8 cellular contexts compared by ENCODE assay signal in genomic region chr12:69290545-69291277, GRCh38. TPM values are rescaled to one million over a fixed set of nuclear protein-coding genes. Genes with fewer than 3 reads are reported as not detected.
A peak's percentile ranks its signal among the peaks of the same experiment; 100 is the strongest.
DNase-seq lines count a peak whose midpoint lies in the region; ATAC-seq and TF ChIP-seq lines count a peak whose summit lies in the region.

No MANE protein-coding gene starts in this region.

- H3K4me3 Mint-ChIP-seq in naive B cell, result no peak overlapping the region

- H3K27me3 Mint-ChIP-seq in naive B cell, result peaks cover 31 to 64% (median 63%) of the 10 kb centered on the region in 3 donors

- no peak overlapping the region for H3K4me3 ChIP-seq in epithelial cell of esophagus (ENCODE audit: low read length)

- no peaks in the 10 kb centered on the region for H3K9me3 Mint-ChIP-seq in naive B cell

- peak; percentile 100 for ATAC-seq in GM21423 (IDR thresholded peaks at IDR 0.05; ENCODE audit: unreplicated experiment)
- peak; percentile 100 for ATAC-seq in naive B cell (ENCODE audit: low read depth in 2 of 2)

- no peak overlapping the region for H3K27ac Mint-ChIP-seq in naive B cell

- H3K4me1 Mint-ChIP-seq in naive B cell, result peaks cover 0 to 6% (median 4%) of the 10 kb centered on the region in 3 donors

- peaks cover 0 to 3% of the 10 kb centered on the region in 2 donors for H3K36me3 Mint-ChIP-seq in naive B cell

- peak; percentile 46 for DNase-seq in DMS 273 treated with DMSO at 0.1 percent for 48 hours (lab: John Stamatoyannopoulos, UW)
- peak; percentile 61 for DNase-seq in HS-27A (ENCODE audit: low read depth)
- DNase-seq in NOMO-1 (lab: John Stamatoyannopoulos, UW; ENCODE audit: unreplicated experiment in 2 of 2), result peak; percentile 73 to 95
- DNase-seq in activated CD8-positive, alpha-beta memory T cell treated with anti-CD3 and anti-CD28 coated beads for 1 hour (ENCODE audit: extremely low read depth in 1 of 2, low read depth in 1 of 2), result peak; percentile 49 to 60
- DNase-seq in epithelial cell of esophagus (ENCODE audit: low read depth), result peak; percentile 86
- DNase-seq in naive B cell, result peak; percentile 62
- peak; percentile 33 to 68 for DNase-seq in stimulated activated CD8-positive, alpha-beta memory T cell treated with anti-CD3 and anti-CD28 coated beads, Interleukin-7, amount 100 ng/mL, for 48 hours (ENCODE audit: extremely low read depth in 1 of 2, low read depth in 1 of 2)

- TF ChIP-seq CTCF in epithelial cell of esophagus (IDR thresholded peaks at IDR 0.05; ENCODE audit: insufficient read depth, low read depth, low read length, missing control alignments), result peak; percentile 100

RNA-seq across cellular contexts. Expression of gene CPSF6, which starts 51.3 kb away (rescaled TPM):
- polyA plus RNA-seq in naive B cell (ENCODE audit: low read depth in 6 of 6), result 10 to 100 TPM; 51.3 to 74.9 (median 61.1) TPM

RNA-seq across cellular contexts. Expression of gene LYZ, which starts 57.5 kb away (rescaled TPM):
- 10 to 100 TPM in 5 of 6 donors, 1 to 10 TPM in 1; 2.1 to 84.0 (median 41.4) TPM for polyA plus RNA-seq in naive B cell (ENCODE audit: low read depth in 6 of 6)
